In the genomic region with DNA sequence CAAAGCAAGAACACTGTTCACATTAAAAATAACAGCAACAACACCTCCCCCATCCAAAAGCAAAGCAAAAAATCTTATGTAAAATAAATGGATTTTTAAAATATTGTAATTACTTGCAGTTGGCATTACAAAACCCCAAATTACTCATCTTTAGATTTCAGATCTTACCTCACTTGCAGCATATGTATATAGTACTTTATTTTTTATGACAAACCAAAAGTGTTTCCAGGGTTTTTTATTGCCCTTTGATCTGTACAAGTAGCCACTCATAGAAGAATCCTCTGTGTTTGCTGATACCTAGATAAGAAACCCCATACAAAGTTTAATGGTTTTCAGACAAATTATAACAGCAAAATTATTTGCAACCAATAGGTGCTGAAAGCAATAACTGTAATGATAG, we compare ENCODE assay signal across 1 cellular context.
TF ChIP-seq lines count a peak whose summit lies in the region.

No MANE protein-coding gene starts in this region.

TF ChIP-seq in HepG2, 621 proteins besides CTCF, POLR2A, EP300 and RAD21:
- TF ChIP-seq RNF2 (conservative IDR thresholded peaks at IDR 0.05; ENCODE audit: low read depth) (no peak), RBFOX2 (IDR thresholded peaks at IDR 0.05; ENCODE audit: low read depth, low read length) (no peak), ZNF124 (CRISPR knock-in tag; IDR thresholded peaks at IDR 0.05) (no peak), IKZF1 (IDR thresholded peaks at IDR 0.05) (no peak), POLR2AphosphoS2 (IDR thresholded peaks at IDR 0.05; ENCODE audit: low read depth, low read length) (no peak), ATF1 (CRISPR knock-in tag; IDR thresholded peaks at IDR 0.05) (no peak), ZNF564 (CRISPR knock-in tag; IDR thresholded peaks at IDR 0.05) (no peak), ZNF550 (CRISPR knock-in tag; IDR thresholded peaks at IDR 0.05; ENCODE audit: borderline replicate concordance) (no peak), ARHGAP35 (CRISPR knock-in tag; IDR thresholded peaks at IDR 0.05; ENCODE audit: borderline replicate concordance) (no peak), ZNF253 (CRISPR knock-in tag; IDR thresholded peaks at IDR 0.05; ENCODE audit: borderline replicate concordance) (no peak), SOX6 (IDR thresholded peaks at IDR 0.05) (no peak), SOX6 (CRISPR knock-in tag; IDR thresholded peaks at IDR 0.05) (no peak), ZNF724P (CRISPR knock-in tag; IDR thresholded peaks at IDR 0.05; ENCODE audit: borderline replicate concordance) (no peak), SPEN (CRISPR knock-in tag; IDR thresholded peaks at IDR 0.05; ENCODE audit: low read depth) (no peak)
- TF ChIP-seq, protein P1, sequence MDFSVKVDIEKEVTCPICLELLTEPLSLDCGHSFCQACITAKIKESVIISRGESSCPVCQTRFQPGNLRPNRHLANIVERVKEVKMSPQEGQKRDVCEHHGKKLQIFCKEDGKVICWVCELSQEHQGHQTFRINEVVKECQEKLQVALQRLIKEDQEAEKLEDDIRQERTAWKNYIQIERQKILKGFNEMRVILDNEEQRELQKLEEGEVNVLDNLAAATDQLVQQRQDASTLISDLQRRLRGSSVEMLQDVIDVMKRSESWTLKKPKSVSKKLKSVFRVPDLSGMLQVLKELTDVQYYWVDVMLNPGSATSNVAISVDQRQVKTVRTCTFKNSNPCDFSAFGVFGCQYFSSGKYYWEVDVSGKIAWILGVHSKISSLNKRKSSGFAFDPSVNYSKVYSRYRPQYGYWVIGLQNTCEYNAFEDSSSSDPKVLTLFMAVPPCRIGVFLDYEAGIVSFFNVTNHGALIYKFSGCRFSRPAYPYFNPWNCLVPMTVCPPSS (IDR thresholded peaks at IDR 0.05), result no peak
- TF ChIP-seq, protein P2, sequence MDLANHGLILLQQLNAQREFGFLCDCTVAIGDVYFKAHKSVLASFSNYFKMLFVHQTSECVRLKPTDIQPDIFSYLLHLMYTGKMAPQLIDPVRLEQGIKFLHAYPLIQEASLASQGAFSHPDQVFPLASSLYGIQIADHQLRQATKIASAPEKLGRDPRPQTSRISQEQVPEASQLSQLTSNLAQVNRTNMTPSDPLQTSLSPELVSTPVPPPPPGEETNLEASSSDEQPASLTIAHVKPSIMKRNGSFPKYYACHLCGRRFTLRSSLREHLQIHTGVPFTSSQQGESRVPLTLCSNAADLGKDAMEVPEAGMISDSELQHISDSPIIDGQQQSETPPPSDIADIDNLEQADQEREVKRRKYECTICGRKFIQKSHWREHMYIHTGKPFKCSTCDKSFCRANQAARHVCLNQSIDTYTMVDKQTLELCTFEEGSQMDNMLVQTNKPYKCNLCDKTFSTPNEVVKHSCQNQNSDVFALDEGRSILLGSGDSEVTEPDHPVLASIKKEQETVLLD (CRISPR knock-in tag; IDR thresholded peaks at IDR 0.05; ENCODE audit: low read depth), result no peak
- TF ChIP-seq, protein P3, sequence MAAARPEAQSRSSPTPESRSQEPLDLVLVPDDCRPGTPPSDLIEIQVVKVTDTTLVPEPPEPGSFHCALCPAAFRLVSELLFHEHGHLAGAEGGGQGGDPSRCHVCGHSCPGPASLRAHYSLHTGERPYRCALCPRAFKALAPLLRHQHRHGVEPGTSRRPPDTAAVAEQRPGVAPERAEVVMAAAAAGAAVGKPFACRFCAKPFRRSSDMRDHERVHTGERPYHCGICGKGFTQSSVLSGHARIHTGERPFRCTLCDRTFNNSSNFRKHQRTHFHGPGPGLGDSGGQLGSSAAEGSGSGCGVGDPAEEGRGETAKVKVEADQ (CRISPR knock-in tag; IDR thresholded peaks at IDR 0.05; ENCODE audit: borderline replicate concordance), result no peak
